ENCODE assay signal across 8 cellular contexts in the genomic region with DNA sequence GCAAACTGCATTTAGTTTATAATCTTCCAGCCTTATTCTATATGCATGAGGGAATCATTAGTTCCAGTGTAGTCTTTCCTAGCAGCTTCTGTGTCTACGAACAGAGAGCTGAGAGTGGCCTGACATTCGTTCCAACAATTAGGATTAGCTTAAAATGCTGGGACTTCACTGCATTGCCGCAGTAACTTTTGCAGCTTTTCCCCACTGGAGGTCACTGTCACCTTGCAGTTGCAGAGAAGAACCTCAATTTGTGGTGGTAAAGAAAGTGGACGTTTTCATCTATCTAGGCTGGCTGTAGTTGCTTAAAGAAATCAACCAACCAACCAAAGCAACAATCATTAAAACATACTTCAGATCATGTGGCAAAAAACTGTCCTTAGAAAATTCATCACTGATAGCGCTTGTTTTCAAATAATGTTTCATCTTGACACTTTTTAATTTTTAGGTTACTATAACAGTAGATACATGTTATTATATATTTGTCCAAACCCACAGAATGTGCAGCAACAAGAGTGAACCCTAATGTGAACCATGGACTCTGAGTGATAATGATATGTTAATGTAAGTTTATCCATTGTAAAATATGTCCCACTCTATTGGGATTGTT. TPM values are rescaled to one million over a fixed set of nuclear protein-coding genes. Genes with fewer than 3 reads are reported as not detected.
DNase-seq lines count a peak whose midpoint lies in the region; ATAC-seq and TF ChIP-seq lines count a peak whose summit lies in the region.

No MANE protein-coding gene starts in this region.

- POLR2A ChIA-PET in CD8-positive, alpha-beta T cell (lab: Charles Lee), result interaction anchor here (0.6 to 1.2 kb wide), 2 partner anchors 10 to 27 kb away, joined by 3 read pairs; partner anchors contain the start of gene WRNIP1

- DNase-seq in CD8-positive, alpha-beta T cell, result peak in 6 of 7 experiments; percentile 26 to 63 (median 58)
- peak; percentile 64 for DNase-seq in H4 (ENCODE audit: low spot score)
- peak; percentile 15 for DNase-seq in NCI-H82 treated with DMSO at 0.1 percent for 48 hours (lab: John Stamatoyannopoulos, UW; ENCODE audit: unreplicated experiment)
- DNase-seq in activated T-cell treated with anti-CD3 and anti-CD28 coated beads for 4 hours, result peak; percentile 40
- peak; percentile 56 for DNase-seq in fibroblast of mammary gland (ENCODE audit: low read depth)
- no peak for DNase-seq in osteocyte (ENCODE audit: extremely low spot score, unreplicated experiment)

- H3K9me3 ChIP-seq in CD8-positive, alpha-beta T cell (ENCODE audit: low read length), result no peaks in the 10 kb centered on the region

- peak; percentile 70 for TF ChIP-seq CTCF in CD8-positive, alpha-beta T cell (IDR thresholded peaks at IDR 0.05)
- peak; percentile 78 for TF ChIP-seq CTCF in fibroblast of mammary gland (conservative IDR thresholded peaks at IDR 0.05; ENCODE audit: control insufficient read depth, insufficient read depth, low read depth, low read length)
- peak; percentile 81 for TF ChIP-seq CTCF in osteocyte (IDR thresholded peaks at IDR 0.05)

- peaks cover 4% of the 10 kb centered on the region for H3K27me3 Mint-ChIP-seq in CD8-positive, alpha-beta T cell (ENCODE audit: low read depth)
- no peaks in the 10 kb centered on the region for H3K27me3 Mint-ChIP-seq in osteocyte (ENCODE audit: unreplicated experiment)

- no peaks in the 10 kb centered on the region for H3K4me1 ChIP-seq in CD8-positive, alpha-beta T cell (ENCODE audit: insufficient read depth, low read length)

- no peaks in the 10 kb centered on the region for H3K36me3 Mint-ChIP-seq in CD8-positive, alpha-beta T cell
- peaks cover 3% of the 10 kb centered on the region for H3K36me3 Mint-ChIP-seq in osteocyte (ENCODE audit: unreplicated experiment)

- CTCF ChIA-PET in CD8-positive, alpha-beta T cell (lab: Charles Lee), result interaction anchor here (0.7 to 8.2 kb wide), 15 partner anchors 9 to 513 kb away, joined by 3 to 110 read pairs (median 4); partner anchors contain the start of genes MYLK4 and SERPINB9

- no peak overlapping the region for H3K27ac ChIP-seq in CD8-positive, alpha-beta T cell (ENCODE audit: low read depth, low read length)

- no peaks in the 10 kb centered on the region for H3K4me1 Mint-ChIP-seq in CD8-positive, alpha-beta T cell (ENCODE audit: low read depth)
- H3K4me1 Mint-ChIP-seq in osteocyte (ENCODE audit: unreplicated experiment), result peaks cover 2% of the 10 kb centered on the region

- no peak overlapping the region for H3K27ac Mint-ChIP-seq in CD8-positive, alpha-beta T cell
- no peak overlapping the region for H3K27ac Mint-ChIP-seq in osteocyte (ENCODE audit: unreplicated experiment)

- intact Hi-C loops in CD8-positive, alpha-beta T cell (cut with DNase I, micrococcal nuclease), result loop anchor here (1.0 to 2.0 kb wide), 5 partner anchors 12 to 318 kb away; partner anchors contain the start of gene MYLK4 (in 1 of the 2)

- no peaks in the 10 kb centered on the region for H3K36me3 ChIP-seq in CD8-positive, alpha-beta T cell (ENCODE audit: insufficient read depth, low read length)

- H3K27me3 ChIP-seq in CD8-positive, alpha-beta T cell (ENCODE audit: insufficient read depth, low read length), result no peaks in the 10 kb centered on the region

- no peak overlapping the region for H3K4me3 Mint-ChIP-seq in CD8-positive, alpha-beta T cell
- no peak overlapping the region for H3K4me3 Mint-ChIP-seq in osteocyte (ENCODE audit: unreplicated experiment)

- no peak overlapping the region for H3K4me3 ChIP-seq in CD8-positive, alpha-beta T cell (ENCODE audit: low read depth, low read length)
- H3K4me3 ChIP-seq in fibroblast of mammary gland (ENCODE audit: control insufficient read depth, low read depth, low read length), result no peak overlapping the region

- no peaks in the 10 kb centered on the region for H3K9me3 Mint-ChIP-seq in CD8-positive, alpha-beta T cell
- no peaks in the 10 kb centered on the region for H3K9me3 Mint-ChIP-seq in osteocyte (ENCODE audit: unreplicated experiment)

- peak; percentile 77 for ATAC-seq in CD8-positive, alpha-beta T cell
- ATAC-seq in GM19035 (IDR thresholded peaks at IDR 0.05; ENCODE audit: unreplicated experiment) (no peak), GM21619 (IDR thresholded peaks at IDR 0.05; ENCODE audit: unreplicated experiment) (no peak)

RNA-seq across cellular contexts. Expression of gene MYLK4, which starts 12.2 kb away (rescaled TPM):
- total RNA-seq in CD8-positive, alpha-beta T cell, result under 1 TPM; 0.61 to 0.71 TPM
- total RNA-seq in H4 (2014; rRNA removed; shearing (Covaris generic)), result 0.10 and 0.48 TPM in 2 replicates
- 0.78 and 1.0 TPM in 2 replicates for total RNA-seq in osteocyte

RNA-seq across cellular contexts. Expression of gene WRNIP1, which starts 26.7 kb away (rescaled TPM):
- 10 to 100 TPM; 21.3 to 23.0 TPM for total RNA-seq in CD8-positive, alpha-beta T cell
- total RNA-seq in H4 (2014; rRNA removed; shearing (Covaris generic)), result 63.4 and 69.0 TPM in 2 replicates
- 35.9 and 40.6 TPM in 2 replicates for total RNA-seq in osteocyte
